ENCODE assay signal across 22 cellular contexts in genomic region chr1:215660259-215660658, GRCh38.
DNase-seq lines count a peak whose midpoint lies in the region; ATAC-seq and TF ChIP-seq lines count a peak whose summit lies in the region.
"Had no signal": no experiment of that assay in that cellular context is flagged by ENCODE, and none has a peak within 500 bp of the region (broad histone marks: within the 10 kb centered on the region; RNA-seq: fewer than 3 reads in every experiment).

No MANE protein-coding gene starts in this region.

- no peaks in the 10 kb centered on the region for H3K9me2 ChIP-seq in hepatocyte (replicated peaks; ENCODE audit: insufficient read depth)

- H3K27ac ChIP-seq in hepatocyte: no peak overlapping the region
- no peak overlapping the region for H3K27ac ChIP-seq in left lung

- DNase-seq in hepatocyte (ENCODE audit: low spot score): peak; percentile 16
- DNase-seq in left lung: no peak
- peak; percentile 31 for DNase-seq in mucosa of gallbladder (ENCODE audit: low spot score)
- DNase-seq in Kasumi-1 (lab: John Stamatoyannopoulos, UW): no peak
- no peak for DNase-seq in NCI-H128 (lab: John Stamatoyannopoulos, UW; ENCODE audit: unreplicated experiment)
- DNase-seq in NCI-H748 treated with DMSO at 0.1 percent for 48 hours (lab: John Stamatoyannopoulos, UW): no peak
- DNase-seq: ACHN; BE2C; C1 segment of cervical spinal cord; CD4-positive, CD25-positive, alpha-beta regulatory T cell; CD8-positive, alpha-beta memory T cell; COR-L47; DMS 273 treated with DMSO at 0.1 percent for 48 hours; DMS53; DND-41; EL; GOT3; H7; HFFc6 had no signal

- H3K79me2 ChIP-seq in hepatocyte: no peaks in the 10 kb centered on the region

- H4K20me1 ChIP-seq in hepatocyte (ENCODE audit: insufficient read depth, poor library complexity, severe bottlenecking): no peaks in the 10 kb centered on the region

- H3K9me3 ChIP-seq in hepatocyte (ENCODE audit: low read depth) (no peaks in the 10 kb centered on the region), left lung (no peaks in the 10 kb centered on the region)
- H3K9me3 ChIP-seq: BE2C had no signal

- no peaks in the 10 kb centered on the region for H3K4me1 ChIP-seq in hepatocyte (ENCODE audit: insufficient read depth)
- no peaks in the 10 kb centered on the region for H3K4me1 ChIP-seq in left lung
- H3K4me1 ChIP-seq: BE2C had no signal

- no peak overlapping the region for H2AFZ ChIP-seq in hepatocyte

- intact Hi-C loops in left lung (cut with DNase I): no loop called here

- TF ChIP-seq CTCF in hepatocyte (IDR thresholded peaks at IDR 0.05; ENCODE audit: poor library complexity) (no peak), left lung (IDR thresholded peaks at IDR 0.05) (no peak)

- H3K36me3 ChIP-seq in hepatocyte (replicated peaks; ENCODE audit: insufficient read depth, low read depth) (no peaks in the 10 kb centered on the region), left lung (no peaks in the 10 kb centered on the region)
- H3K36me3 ChIP-seq: BE2C had no signal

- H3K27me3 ChIP-seq in hepatocyte (no peaks in the 10 kb centered on the region), left lung (no peaks in the 10 kb centered on the region)

- no peak overlapping the region for H3K4me3 ChIP-seq in hepatocyte
- no peak overlapping the region for H3K4me3 ChIP-seq in left lung
- H3K4me3 ChIP-seq: GM12878 had no signal

- H3K4me2 ChIP-seq in hepatocyte: no peak overlapping the region

- peak; percentile 87 for ATAC-seq in left lung
- ATAC-seq in GM19328 (IDR thresholded peaks at IDR 0.05; ENCODE audit: unreplicated experiment): no peak
- ATAC-seq: GM12878, HCT116 had no signal

Comparison
In these comparisons a context has a peak if more than half of its experiments do, and no peak if none do; other contexts are left out.
1. DNase-seq: peak in hepatocyte (single experiment) and mucosa of gallbladder (single experiment); none in left lung (0 of 2), Kasumi-1 (0 of 2), NCI-H128 (single experiment) and NCI-H748 treated with DMSO at 0.1 percent for 48 hours (single experiment).